In genomic region chr12:54368709-54369596, GRCh38 we compare ENCODE assay signal across 1 cellular context.
TF ChIP-seq lines count a peak whose summit lies in the region.

No MANE protein-coding gene starts in this region.

TF ChIP-seq in IMR-90, 13 proteins besides CTCF, POLR2A, EP300 and RAD21:
- TF ChIP-seq SMC3 (IDR thresholded peaks at IDR 0.05; ENCODE audit: low read depth, low read length) (peak; percentile 80), BHLHE40 (IDR thresholded peaks at IDR 0.05; ENCODE audit: low read depth, low read length) (0 out of 2 replicates have a peak, but pooled peaks have one; percentile 5), USF2 (IDR thresholded peaks at IDR 0.05; ENCODE audit: low read depth, low read length) (no peak)
